ENCODE assay signal across 1 cellular context in genomic region chr6:39688494-39688893, GRCh38.
TF ChIP-seq lines count a peak whose summit lies in the region.

No MANE protein-coding gene starts in this region.

TF ChIP-seq in HEK293, 187 proteins besides CTCF, POLR2A, EP300 and RAD21 (continued from another document):
- peak; percentile 41; the same call in 1 of the 2 replicates for TF ChIP-seq ZBTB44 (tag by site-specific recombination; IDR thresholded peaks at IDR 0.05)
- TF ChIP-seq ZNF561 (tag by site-specific recombination; IDR thresholded peaks at IDR 0.05; ENCODE audit: borderline replicate concordance), result no peak
- no peak for TF ChIP-seq ZNF341 (tag by site-specific recombination; IDR thresholded peaks at IDR 0.05; ENCODE audit: low read depth)
- no peak for TF ChIP-seq ZNF701 (tag by site-specific recombination; IDR thresholded peaks at IDR 0.05)
- TF ChIP-seq YY2 (tag by site-specific recombination; IDR thresholded peaks at IDR 0.05), result no peak
- TF ChIP-seq ZEB2 (tag by site-specific recombination; IDR thresholded peaks at IDR 0.05), result no peak
- TF ChIP-seq ZNF610 (tag by site-specific recombination; IDR thresholded peaks at IDR 0.05; ENCODE audit: borderline replicate concordance), result no peak
- 0 out of 2 replicates have a peak, but pooled peaks have one; percentile 12 for TF ChIP-seq ZNF184 (tag by site-specific recombination; IDR thresholded peaks at IDR 0.05)
- no peak for TF ChIP-seq ZNF596 (tag by site-specific recombination; IDR thresholded peaks at IDR 0.05)
- no peak for TF ChIP-seq ZBTB10 (tag by site-specific recombination; IDR thresholded peaks at IDR 0.05)
- no peak for TF ChIP-seq ZNF416 (tag by site-specific recombination; IDR thresholded peaks at IDR 0.05)
- TF ChIP-seq OSR2 (tag by site-specific recombination; IDR thresholded peaks at IDR 0.05), result peak; percentile 90
- no peak for TF ChIP-seq OVOL3 (tag by site-specific recombination; IDR thresholded peaks at IDR 0.05)
- 0 out of 2 replicates have a peak, but pooled peaks have one; percentile 11 for TF ChIP-seq ZNF629 (tag by site-specific recombination; IDR thresholded peaks at IDR 0.05)
- no peak for TF ChIP-seq KLF7 (tag by site-specific recombination; IDR thresholded peaks at IDR 0.05; ENCODE audit: borderline replicate concordance)
- TF ChIP-seq ZNF558 (tag by site-specific recombination; IDR thresholded peaks at IDR 0.05), result no peak
- TF ChIP-seq ZBTB8A (tag by site-specific recombination; IDR thresholded peaks at IDR 0.05), result no peak
- no peak for TF ChIP-seq ZNF24 (tag by site-specific recombination; IDR thresholded peaks at IDR 0.05)
- no peak for TF ChIP-seq ZSCAN5A (tag by site-specific recombination; IDR thresholded peaks at IDR 0.05)
- TF ChIP-seq ZNF664 (tag by site-specific recombination; IDR thresholded peaks at IDR 0.05), result no peak
- no peak for TF ChIP-seq HOXA7 (CRISPR knock-in tag; IDR thresholded peaks at IDR 0.05; ENCODE audit: borderline replicate concordance)
TF ChIP-seq in HEK293: peak in this region for 6.
